ENCODE assay signal across 24 cellular contexts in genomic region chr7:45174966-45175765, GRCh38. TPM values are rescaled to one million over a fixed set of nuclear protein-coding genes. Genes with fewer than 3 reads are reported as not detected.
DNase-seq lines count a peak whose midpoint lies in the region; ATAC-seq, FAIRE-seq and TF ChIP-seq lines count a peak whose summit lies in the region.
"Had no signal": no experiment of that assay in that cellular context is flagged by ENCODE, and none has a peak within 500 bp of the region (broad histone marks: within the 10 kb centered on the region; RNA-seq: fewer than 3 reads in every experiment).

No MANE protein-coding gene starts in this region.

- DNase-seq in activated CD4-positive, CD25-positive, alpha-beta regulatory T cell treated with anti-CD3 and anti-CD28 coated beads, Interleukin-2, amount 50 U/mL, for 72 hours: peak; percentile 14
- DNase-seq in left ventricle myocardium superior: peak; percentile 11
- DNase-seq in heart right ventricle: no peak
- DNase-seq in HepG2 (ENCODE audit: low spot score): no peak
- DNase-seq in suprapubic skin (ENCODE audit: low spot score in 2 of 2): peak; percentile 38 to 52
- no peak for DNase-seq in KBM-7
- DNase-seq: activated CD4-positive, alpha-beta T cell treated with anti-CD3 and anti-CD28 coated beads for 48 hours; CD4-positive, CD25-positive, alpha-beta regulatory T cell; IMR-90; MV-4-11; NCI-H1436; NCI-H510A; SHP77 treated with DMSO at 0.1 percent for 48 hours; stimulated activated CD8-positive, alpha-beta memory T cell treated with anti-CD3 and anti-CD28 coated beads, Interleukin-4, amount 100 ng/mL, for 48 hours had no signal

- intact Hi-C loops in left ventricle myocardium superior (cut with micrococcal nuclease): no loop called here
- intact Hi-C loops in heart right ventricle (cut with DNase I): no loop called here
- intact Hi-C loops in HepG2 (cut with micrococcal nuclease; ENCODE audit: unreplicated experiment): no loop called here

- TF ChIP-seq CTCF in heart right ventricle (IDR thresholded peaks at IDR 0.05): no peak
- no peak for TF ChIP-seq CTCF in HepG2 (CRISPR knock-in tag; IDR thresholded peaks at IDR 0.05)
- TF ChIP-seq CTCF in suprapubic skin (IDR thresholded peaks at IDR 0.05): no peak

- no peaks in the 10 kb centered on the region for H3K27me3 ChIP-seq in heart right ventricle
- peaks cover 4 to 21% of the 10 kb centered on the region in 2 experiments; a peak in 4 of 5 replicates for H3K27me3 ChIP-seq in HepG2 (ENCODE audit: control insufficient read depth in 1 of 2, insufficient read depth in 2 of 2, low read length in 2 of 2)
- peaks cover 3% of the 10 kb centered on the region for H3K27me3 ChIP-seq in suprapubic skin
- H3K27me3 ChIP-seq: vagina had no signal

- CTCF ChIA-PET in HepG2 (lab: Yijun Ruan, JAX; ENCODE audit: low intra/inter-chr PET ratio, low total read pairs): no interaction called here

- TF ChIP-seq RAD21 in HepG2 (CRISPR knock-in tag; IDR thresholded peaks at IDR 0.05): no peak

- 83 to 85% methylated on average over 4 of the region's 4 CpGs for WGBS in heart right ventricle, 2 donors
- no CpG with 5 or more reads among the region's 4 CpGs for WGBS in HepG2 (ENCODE audit: low lambda C conversion rate)
- WGBS in suprapubic skin: 90% methylated on average over 2 of the region's 4 CpGs

- POLR2A ChIA-PET in HepG2 (lab: Yijun Ruan, JAX): no interaction called here

- no peak overlapping the region for H3K4me3 ChIP-seq in heart right ventricle
- H3K4me3 ChIP-seq in HepG2 (replicated peaks in 1 of 3; ENCODE audit: insufficient read depth in 1 of 3, low read depth in 2 of 3, low read length in 3 of 3): no peak overlapping the region
- no peak overlapping the region for H3K4me3 ChIP-seq in suprapubic skin
- H3K4me3 ChIP-seq: thoracic aorta, vagina had no signal

- H3K36me3 ChIP-seq in heart right ventricle (peaks cover 0 to 28% (median 0%) of the 10 kb centered on the region in 9 donors), HepG2 (replicated peaks in 1 of 2; ENCODE audit: control insufficient read depth in 1 of 2, insufficient read depth in 2 of 2, low read length in 2 of 2) (no peaks in the 10 kb centered on the region), suprapubic skin (no peaks in the 10 kb centered on the region)
- H3K36me3 ChIP-seq: thoracic aorta, vagina had no signal

- H3K9ac ChIP-seq in HepG2 (ENCODE audit: insufficient read depth, low read depth, low read length): no peak overlapping the region

- H4K20me1 ChIP-seq in HepG2 (ENCODE audit: insufficient read depth, low read length): no peaks in the 10 kb centered on the region

- H3K4me1 ChIP-seq in heart right ventricle: peaks cover 0 to 38% (median 0%) of the 10 kb centered on the region in 9 donors
- H3K4me1 ChIP-seq in HepG2 (ENCODE audit: insufficient read depth, low read length): no peaks in the 10 kb centered on the region
- H3K4me1 ChIP-seq in suprapubic skin: no peaks in the 10 kb centered on the region
- H3K4me1 ChIP-seq: vagina had no signal

- no peak overlapping the region for H3K27ac ChIP-seq in heart right ventricle
- H3K27ac ChIP-seq in HepG2 (ENCODE audit: extremely low read length, insufficient read depth, low read length): no peak overlapping the region
- no peak overlapping the region for H3K27ac ChIP-seq in suprapubic skin
- H3K27ac ChIP-seq: thoracic aorta, vagina had no signal

- no peak overlapping the region for H3K4me2 ChIP-seq in HepG2 (ENCODE audit: low read depth, low read length)

- ATAC-seq in activated CD4-positive, CD25-positive, alpha-beta regulatory T cell treated with anti-CD3 and anti-CD28 coated beads, Interleukin-2, amount 50 U/mL, for 24 hours: no peak
- no peak for ATAC-seq in left ventricle myocardium superior
- ATAC-seq in heart right ventricle: no peak
- ATAC-seq in HepG2: no peak
- ATAC-seq in GM18858 (IDR thresholded peaks at IDR 0.05; ENCODE audit: unreplicated experiment): no peak
- ATAC-seq: right cardiac atrium had no signal

- no peaks in the 10 kb centered on the region for H3K9me3 ChIP-seq in heart right ventricle
- H3K9me3 ChIP-seq in HepG2 (ENCODE audit: low read length): no peaks in the 10 kb centered on the region
- H3K9me3 ChIP-seq in suprapubic skin: no peaks in the 10 kb centered on the region
- H3K9me3 ChIP-seq: thoracic aorta, vagina had no signal

- BruUV-seq in HepG2 (replicated peaks; lab: Mats Ljungman, UMichigan): no TSS peak

- TF ChIP-seq EP300 in HepG2 (IDR thresholded peaks at IDR 0.05; ENCODE audit: low read depth in 2 of 2, low read length in 2 of 2): no peak
- no peak for TF ChIP-seq EP300 in HepG2 (CRISPR knock-in tag; IDR thresholded peaks at IDR 0.05; ENCODE audit: borderline replicate concordance)
- TF ChIP-seq EP300 in suprapubic skin (IDR thresholded peaks at IDR 0.05): no peak

- H2AFZ ChIP-seq in HepG2 (ENCODE audit: low read length): no peak overlapping the region

- no peaks in the 10 kb centered on the region for H3K79me2 ChIP-seq in HepG2 (ENCODE audit: insufficient read depth, low read length)

- in situ Hi-C loops in HepG2 (cut with HindIII; ENCODE audit: extremely low pct_ligation_motif_present, low pct_unique_long_range_greater_than_20kb): loop anchor here (25.0 kb wide), 1 partner anchor 412 kb away; no protein-coding TSS in a partner anchor
- in situ Hi-C loops in KBM-7 (cut with MboI; ENCODE audit: low pct_unique_long_range_greater_than_20kb, low sequenced_read_pairs): no loop called here

- TF ChIP-seq POLR2A in HepG2 (IDR thresholded peaks at IDR 0.05; ENCODE audit: insufficient read depth in 1 of 2, low read depth in 2 of 2, low read length in 2 of 2) (no peak), suprapubic skin (IDR thresholded peaks at IDR 0.05) (no peak)

- no peak for FAIRE-seq in HepG2 (lab: Jason Lieb, UNC)
- FAIRE-seq: D721Med, endothelial cell of umbilical vein, frontal cortex had no signal

TF ChIP-seq in HepG2, 621 proteins besides CTCF, POLR2A, EP300 and RAD21 (continues in another document):
- TF ChIP-seq, protein P1, sequence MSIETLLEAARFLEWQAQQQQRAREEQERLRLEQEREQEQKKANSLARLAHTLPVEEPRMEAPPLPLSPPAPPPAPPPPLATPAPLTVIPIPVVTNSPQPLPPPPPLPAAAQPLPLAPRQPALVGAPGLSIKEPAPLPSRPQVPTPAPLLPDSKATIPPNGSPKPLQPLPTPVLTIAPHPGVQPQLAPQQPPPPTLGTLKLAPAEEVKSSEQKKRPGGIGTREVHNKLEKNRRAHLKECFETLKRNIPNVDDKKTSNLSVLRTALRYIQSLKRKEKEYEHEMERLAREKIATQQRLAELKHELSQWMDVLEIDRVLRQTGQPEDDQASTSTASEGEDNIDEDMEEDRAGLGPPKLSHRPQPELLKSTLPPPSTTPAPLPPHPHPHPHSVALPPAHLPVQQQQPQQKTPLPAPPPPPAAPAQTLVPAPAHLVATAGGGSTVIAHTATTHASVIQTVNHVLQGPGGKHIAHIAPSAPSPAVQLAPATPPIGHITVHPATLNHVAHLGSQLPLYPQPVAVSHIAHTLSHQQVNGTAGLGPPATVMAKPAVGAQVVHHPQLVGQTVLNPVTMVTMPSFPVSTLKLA (IDR thresholded peaks at IDR 0.05): peak; percentile 82
- TF ChIP-seq GATA4 (IDR thresholded peaks at IDR 0.05; ENCODE audit: borderline replicate concordance, low read depth): no peak
- no peak for TF ChIP-seq ZSCAN25 (CRISPR knock-in tag; IDR thresholded peaks at IDR 0.05)

RNA-seq across cellular contexts. Expression of gene RAMP3, which starts 17.6 kb away (rescaled TPM):
- 36.0 TPM for total RNA-seq in left ventricle myocardium superior
- total RNA-seq in heart right ventricle: 10 to 100 TPM; 12.7 to 40.8 (median 24.9) TPM
- 10 to 100 TPM; 65.3 to 70.2 TPM for polyA plus RNA-seq in heart right ventricle
- not detected in 2 replicates for total RNA-seq in HepG2 (2016; rRNA removed; fragmentation: Illumina TruSeq; extraction: Trizol)
- total RNA-seq in HepG2 (2016; cell fraction: cytosol; rRNA removed; fragmentation: Illumina TruSeq; extraction: Trizol; ENCODE audit: low read depth): not detected in 2 replicates
- not detected in 2 replicates for total RNA-seq in HepG2 (2016; cell fraction: insoluble cytoplasmic fraction; rRNA removed; fragmentation: Illumina TruSeq; extraction: Trizol)
- total RNA-seq in HepG2 (2016; cell fraction: membrane; rRNA removed; fragmentation: Illumina TruSeq; extraction: Trizol): not detected in 2 replicates
- total RNA-seq in HepG2 (2016; cell fraction: nucleus; rRNA removed; fragmentation: Illumina TruSeq; extraction: Trizol): not detected in 2 replicates
- not detected in 2 replicates for polyA plus RNA-seq in HepG2 (2011; rRNA removed)
- not detected in 2 replicates for polyA plus RNA-seq in HepG2 (2011; cell fraction: cytosol; rRNA removed)
- not detected in 2 replicates for polyA plus RNA-seq in HepG2 (2011; cell fraction: nucleus; rRNA removed)
- not detected in 2 replicates for polyA plus RNA-seq in HepG2 (2012)
- not detected in 2 replicates for polyA plus RNA-seq in HepG2 (2016; cell fraction: cytosol; fragmentation: Illumina TruSeq; extraction: Trizol; ENCODE audit: low read depth)
- not detected in 2 replicates for polyA plus RNA-seq in HepG2 (2016; cell fraction: insoluble cytoplasmic fraction; fragmentation: Illumina TruSeq; extraction: Trizol; ENCODE audit: low read depth)
- not detected in 2 replicates for polyA plus RNA-seq in HepG2 (2016; cell fraction: membrane; fragmentation: Illumina TruSeq; extraction: Trizol; ENCODE audit: low read depth)
- not detected in 2 replicates for polyA plus RNA-seq in HepG2 (2016; cell fraction: nucleus; fragmentation: Illumina TruSeq; extraction: Trizol; ENCODE audit: insufficient read depth, low read depth)
- not detected in 2 replicates for polyA minus RNA-seq in HepG2 (2011; rRNA and poly(A)+ RNA removed; ENCODE audit: low replicate concordance)
- not detected in 2 replicates for polyA minus RNA-seq in HepG2 (2011; cell fraction: cytosol; rRNA and poly(A)+ RNA removed)
- not detected in 2 replicates for polyA minus RNA-seq in HepG2 (2011; cell fraction: nucleus; rRNA and poly(A)+ RNA removed)
- 10 to 100 TPM; 14.4 to 62.9 (median 33.6) TPM for total RNA-seq in suprapubic skin
- total RNA-seq: A172; CD4-positive, CD25-positive, alpha-beta regulatory T cell; endothelial cell of umbilical vein; IMR-90; T-helper 2 cell treated with Interferon-gamma antibody and Interleukin-4, amounts not matched to agents 100 ng/mL and 5 ng/mL, for 36 hours had no signal
- polyA plus RNA-seq: CD4-positive, CD25-positive, alpha-beta regulatory T cell; endothelial cell of umbilical vein; IMR-90 had no signal

Comparison
In these comparisons a context has a peak if more than half of its experiments do, and no peak if none do; other contexts are left out.
1. DNase-seq: peak in activated CD4-positive, CD25-positive, alpha-beta regulatory T cell treated with anti-CD3 and anti-CD28 coated beads, Interleukin-2, amount 50 U/mL, for 72 hours (single experiment), left ventricle myocardium superior (single experiment) and suprapubic skin (2 of 2); none in heart right ventricle (0 of 2), HepG2 (single experiment) and KBM-7 (single experiment).
2. RNA of gene RAMP3, which starts 17.6 kb away (total RNA-seq): 36.0 TPM in left ventricle myocardium superior (single experiment), 14.4 to 62.9 TPM in suprapubic skin and 12.7 to 40.8 TPM in heart right ventricle; not detected in HepG2; every median in the first group is over 10 times any median in the second.